In the genomic region with DNA sequence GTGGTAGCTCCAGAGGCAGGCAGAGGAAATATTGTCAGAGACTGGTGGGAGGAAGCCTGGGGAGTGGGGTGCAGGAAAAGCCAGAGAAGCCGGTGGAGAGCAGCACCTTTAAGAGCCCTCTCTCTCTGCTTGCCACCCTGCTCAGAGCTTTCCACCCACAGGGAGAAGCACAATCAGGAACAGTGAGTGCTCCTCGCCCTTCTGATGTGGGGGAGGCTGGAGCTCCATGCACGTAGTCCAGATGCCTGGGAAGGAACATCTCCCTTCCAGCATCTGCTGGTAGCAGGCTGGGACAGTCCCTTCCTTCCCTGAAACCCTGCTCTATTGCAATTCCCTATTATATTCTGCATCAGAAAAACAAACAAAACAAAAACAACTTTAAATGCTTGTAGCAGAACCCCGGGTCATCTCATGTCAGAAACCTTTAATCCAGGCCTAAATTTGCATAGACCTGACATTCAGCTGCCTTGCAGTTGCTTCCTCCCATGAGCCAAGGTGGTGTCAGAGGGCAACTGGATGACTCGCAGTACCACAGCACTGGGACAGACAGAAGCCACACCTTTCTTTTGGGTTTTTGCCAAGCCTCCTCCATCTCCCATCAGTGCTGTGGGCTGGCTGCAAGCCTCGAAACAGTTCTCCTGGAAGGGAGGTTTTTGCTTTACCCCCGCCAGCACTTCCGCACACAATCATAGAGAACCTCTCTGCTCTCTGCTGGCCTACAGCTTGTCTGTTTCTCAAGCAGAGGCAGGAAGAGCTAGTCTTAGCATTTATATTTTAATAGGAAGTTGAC, we compare ENCODE assay signal across 10 cellular contexts. TPM values are rescaled to one million over a fixed set of nuclear protein-coding genes. Genes with fewer than 3 reads are reported as not detected.
DNase-seq lines count a peak whose midpoint lies in the region; ATAC-seq and TF ChIP-seq lines count a peak whose summit lies in the region.
"Had no signal": no experiment of that assay in that cellular context is flagged by ENCODE, and none has a peak within 500 bp of the region (broad histone marks: within the 10 kb centered on the region; RNA-seq: fewer than 3 reads in every experiment).

No MANE protein-coding gene starts in this region.

- H3K9ac ChIP-seq in fibroblast of lung (ENCODE audit: insufficient read depth, low read length): no peak overlapping the region

- DNase-seq in left ventricle myocardium inferior (no peak), Right ventricle myocardium superior (no peak), RWPE2 (ENCODE audit: low spot score) (no peak), fibroblast of lung (ENCODE audit: low read depth in 2 of 2) (peak; percentile 58 to 64), testis (peak; percentile 86), NCI-H2171 (lab: John Stamatoyannopoulos, UW) (no peak)
- DNase-seq in effector CD4-positive, alpha-beta T cell: no peak
- DNase-seq: Karpas-422, T-helper 9 cell had no signal

- H3K27me3 ChIP-seq in left ventricle myocardium inferior (ENCODE audit: low read depth) (no peaks in the 10 kb centered on the region), RWPE2 (ENCODE audit: insufficient read depth, poor library complexity, severe bottlenecking) (no peaks in the 10 kb centered on the region), fibroblast of lung (ENCODE audit: control insufficient read depth, insufficient read depth, low read length) (no peaks in the 10 kb centered on the region), testis (no peaks in the 10 kb centered on the region)

- no peaks in the 10 kb centered on the region for H3K9me3 ChIP-seq in left ventricle myocardium inferior (replicated peaks)
- no peaks in the 10 kb centered on the region for H3K9me3 ChIP-seq in RWPE2 (ENCODE audit: severe bottlenecking)
- H3K9me3 ChIP-seq in fibroblast of lung (ENCODE audit: control insufficient read depth, insufficient read depth, low read depth, low read length): no peaks in the 10 kb centered on the region
- no peaks in the 10 kb centered on the region for H3K9me3 ChIP-seq in testis

- H3K4me3 ChIP-seq in left ventricle myocardium inferior: no peak overlapping the region
- H3K4me3 ChIP-seq in RWPE2 (ENCODE audit: severe bottlenecking): no peak overlapping the region
- H3K4me3 ChIP-seq in fibroblast of lung (replicated peaks in 1 of 4; ENCODE audit: control extremely low read depth in 1 of 4, insufficient read depth in 1 of 4, low read depth in 3 of 4, low read length in 4 of 4): no peak overlapping the region
- H3K4me3 ChIP-seq in testis: no peak overlapping the region

- no peak for TF ChIP-seq POLR2A in testis (IDR thresholded peaks at IDR 0.05)

- peaks cover 68% of the 10 kb centered on the region for H3K36me3 ChIP-seq in left ventricle myocardium inferior
- H3K36me3 ChIP-seq in RWPE2 (ENCODE audit: low read depth): peaks cover 92% of the 10 kb centered on the region
- peaks cover 22% of the 10 kb centered on the region for H3K36me3 ChIP-seq in fibroblast of lung (ENCODE audit: control insufficient read depth, insufficient read depth, low read length)
- no peaks in the 10 kb centered on the region for H3K36me3 ChIP-seq in testis (ENCODE audit: low read depth, missing control alignments)

- ATAC-seq in Right ventricle myocardium superior (ENCODE audit: poor library complexity) (no peak), RWPE2 (ENCODE audit: low read depth) (peak; percentile 56), HG02642 (IDR thresholded peaks at IDR 0.05; ENCODE audit: poor library complexity, unreplicated experiment) (no peak)

- H3K4me2 ChIP-seq in fibroblast of lung (ENCODE audit: extremely low read depth, insufficient read depth, low read length): no peak overlapping the region

- no peak overlapping the region for H2AFZ ChIP-seq in fibroblast of lung (ENCODE audit: low read length)

- H3K27ac ChIP-seq in left ventricle myocardium inferior (replicated peaks): peak overlapping the region; percentile 48
- peak overlapping the region; percentile 10 for H3K27ac ChIP-seq in RWPE2 (ENCODE audit: poor library complexity, severe bottlenecking)
- no peak overlapping the region for H3K27ac ChIP-seq in fibroblast of lung (ENCODE audit: insufficient read depth, low read length)
- H3K27ac ChIP-seq in testis: peak overlapping the region; percentile 77 to 86

- TF ChIP-seq CTCF in left ventricle myocardium inferior (IDR thresholded peaks at IDR 0.05; ENCODE audit: borderline replicate concordance): no peak
- no peak for TF ChIP-seq CTCF in RWPE2 (IDR thresholded peaks at IDR 0.05; ENCODE audit: poor library complexity, severe bottlenecking)
- TF ChIP-seq CTCF in fibroblast of lung (conservative IDR thresholded peaks at IDR 0.05 in 1 of 2, IDR thresholded peaks at IDR 0.05 in 1 of 2; ENCODE audit: low read depth in 1 of 2, low read length in 2 of 2): no peak
- no peak for TF ChIP-seq CTCF in testis (IDR thresholded peaks at IDR 0.05)

- 28 to 35% methylated on average over 7 to 8 of the region's 8 CpGs for WGBS in testis, 2 donors

- no peaks in the 10 kb centered on the region for H4K20me1 ChIP-seq in fibroblast of lung (ENCODE audit: control insufficient read depth, extremely low read depth, insufficient read depth, low read length)

- H3K79me2 ChIP-seq in fibroblast of lung (ENCODE audit: control insufficient read depth, insufficient read depth, low read length): no peaks in the 10 kb centered on the region

- peaks cover 10% of the 10 kb centered on the region for H3K4me1 ChIP-seq in left ventricle myocardium inferior
- H3K4me1 ChIP-seq in RWPE2 (ENCODE audit: insufficient read depth, poor library complexity, severe bottlenecking): peaks cover 5% of the 10 kb centered on the region
- no peaks in the 10 kb centered on the region for H3K4me1 ChIP-seq in fibroblast of lung (ENCODE audit: control insufficient read depth, extremely low read depth, insufficient read depth, low read length)
- peaks cover 25% of the 10 kb centered on the region for H3K4me1 ChIP-seq in testis

- intact Hi-C loops in left ventricle myocardium inferior (cut with micrococcal nuclease): no loop called here
- intact Hi-C loops in Right ventricle myocardium superior (cut with DNase I): no loop called here
- intact Hi-C loops in testis (cut with DNase I; ENCODE audit: low total_unique reads): no loop called here

RNA-seq across cellular contexts. Expression of a gene that starts 13.1 kb away (rescaled TPM):
- total RNA-seq in left ventricle myocardium inferior: 6.7 TPM
- 7.9 TPM for total RNA-seq in Right ventricle myocardium superior
- 31.8 and 77.5 TPM in 2 replicates for total RNA-seq in fibroblast of lung
- polyA plus RNA-seq in fibroblast of lung: 14.3 and 14.9 TPM in 2 replicates
- 25.4 and 27.1 TPM in 2 replicates for polyA plus RNA-seq in fibroblast of lung (2012)
- polyA minus RNA-seq in fibroblast of lung (ENCODE audit: low replicate concordance): 21.2 and 26.7 TPM in 2 replicates
- 10 to 100 TPM; 23.0 to 28.3 TPM for total RNA-seq in testis
- polyA plus RNA-seq in testis (ENCODE audit: insufficient read depth, low read depth, low replicate concordance): 26.4 TPM

RNA-seq across cellular contexts. Expression of a gene that starts 33.5 kb away (rescaled TPM):
- total RNA-seq in left ventricle myocardium inferior: 12.4 TPM
- total RNA-seq in Right ventricle myocardium superior: 9.9 TPM
- 16.4 and 26.6 TPM in 2 replicates for total RNA-seq in fibroblast of lung
- 30.7 and 47.2 TPM in 2 replicates for polyA plus RNA-seq in fibroblast of lung
- 22.7 and 35.4 TPM in 2 replicates for polyA plus RNA-seq in fibroblast of lung (2012)
- 33.3 and 51.5 TPM in 2 replicates for polyA minus RNA-seq in fibroblast of lung (ENCODE audit: low replicate concordance)
- 10 to 100 TPM; 27.4 to 31.0 TPM for total RNA-seq in testis
- polyA plus RNA-seq in testis (ENCODE audit: insufficient read depth, low read depth, low replicate concordance): 24.2 TPM

RNA-seq across cellular contexts. Expression of a gene that starts 39.6 kb away (rescaled TPM):
- total RNA-seq in left ventricle myocardium inferior (6.4 TPM), Right ventricle myocardium superior (6.4 TPM), fibroblast of lung (12.1 and 16.3 TPM in 2 replicates), testis (10 to 100 TPM in 1 of 2 donors, 1 to 10 TPM in 1; 8.7 to 13.6 TPM)
- polyA plus RNA-seq in fibroblast of lung (106 and 132 TPM in 2 replicates), testis (ENCODE audit: insufficient read depth, low read depth, low replicate concordance) (21.9 TPM)
- polyA plus RNA-seq in fibroblast of lung (2012): 69.8 and 73.6 TPM in 2 replicates
- polyA minus RNA-seq in fibroblast of lung (ENCODE audit: low replicate concordance): 87.0 and 98.0 TPM in 2 replicates

RNA-seq across cellular contexts. Expression of a gene that starts 40.6 kb away (rescaled TPM):
- total RNA-seq in left ventricle myocardium inferior: 13.9 TPM
- total RNA-seq in Right ventricle myocardium superior: 8.1 TPM
- total RNA-seq in fibroblast of lung: 6.4 and 13.4 TPM in 2 replicates
- polyA plus RNA-seq in fibroblast of lung: 11.0 and 13.2 TPM in 2 replicates
- 11.6 and 12.1 TPM in 2 replicates for polyA plus RNA-seq in fibroblast of lung (2012)
- polyA minus RNA-seq in fibroblast of lung (ENCODE audit: low replicate concordance): 2.2 and 3.7 TPM in 2 replicates
- total RNA-seq in testis: 1 to 10 TPM; 7.1 to 7.5 TPM
- polyA plus RNA-seq in testis (ENCODE audit: insufficient read depth, low read depth, low replicate concordance): 23.3 TPM

Comparison
In these comparisons a context has a peak if more than half of its experiments do, and no peak if none do; other contexts are left out.
1. DNase-seq: peak in fibroblast of lung (2 of 2) and testis (single experiment); none in left ventricle myocardium inferior (single experiment), Right ventricle myocardium superior (single experiment), RWPE2 (single experiment), NCI-H2171 (single experiment) and effector CD4-positive, alpha-beta T cell (single experiment).